Comparison of ENCODE assay signal across 22 cellular contexts in the genomic region with DNA sequence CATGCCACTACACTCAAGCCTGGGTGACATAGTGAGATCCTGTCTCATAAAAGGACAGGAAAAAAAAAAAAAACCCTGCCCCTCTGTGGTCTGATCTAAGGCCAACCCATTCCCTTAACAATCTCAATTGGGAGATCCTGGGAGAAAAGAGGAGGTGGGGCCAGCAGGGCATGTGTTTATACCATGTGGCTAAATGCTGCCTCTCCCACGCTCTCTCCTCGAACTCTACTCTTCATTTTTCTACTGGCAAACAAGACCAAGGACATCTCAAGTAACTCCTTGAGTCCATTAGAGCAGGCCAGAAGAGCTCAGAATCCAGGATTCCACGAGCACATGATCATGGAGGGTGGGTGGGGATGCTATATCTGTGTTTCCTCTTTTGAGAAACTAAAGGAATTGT. TPM values are rescaled to one million over a fixed set of nuclear protein-coding genes. Genes with fewer than 3 reads are reported as not detected.
DNase-seq lines count a peak whose midpoint lies in the region; ATAC-seq and TF ChIP-seq lines count a peak whose summit lies in the region.
"Had no signal": no experiment of that assay in that cellular context is flagged by ENCODE, and none has a peak within 500 bp of the region (broad histone marks: within the 10 kb centered on the region; RNA-seq: fewer than 3 reads in every experiment).

No MANE protein-coding gene starts in this region.

- ATAC-seq in GM23338 = no peak
- ATAC-seq in body of pancreas = peak; percentile 52
- ATAC-seq in left lung = peak; percentile 48
- ATAC-seq in GM21515 (IDR thresholded peaks at IDR 0.05; ENCODE audit: unreplicated experiment) = no peak
- ATAC-seq: GM12878 had no signal

- no peaks in the 10 kb centered on the region for H3K79me2 ChIP-seq in GM23338 (replicated peaks; ENCODE audit: insufficient read depth)
- no peaks in the 10 kb centered on the region for H3K79me2 ChIP-seq in hepatocyte

- H3K4me3 Mint-ChIP-seq in GM23338 (no peak overlapping the region), MCF 10A (ENCODE audit: unreplicated experiment) (no peak overlapping the region)
- H3K4me3 Mint-ChIP-seq: B cell; CD4-positive, CD25-positive, alpha-beta regulatory T cell; CD8-positive, alpha-beta memory T cell had no signal

- H3K36me3 ChIP-seq in GM23338 (ENCODE audit: insufficient read depth) = no peaks in the 10 kb centered on the region
- no peaks in the 10 kb centered on the region for H3K36me3 ChIP-seq in body of pancreas (replicated peaks in 1 of 2; ENCODE audit: insufficient read depth in 1 of 2, low read depth in 2 of 2)
- no peaks in the 10 kb centered on the region for H3K36me3 ChIP-seq in hepatocyte (replicated peaks; ENCODE audit: insufficient read depth, low read depth)
- H3K36me3 ChIP-seq in left lung = no peaks in the 10 kb centered on the region
- H3K36me3 ChIP-seq: BLaER1 had no signal

- H3K27ac ChIP-seq in GM23338 (ENCODE audit: low read depth) = no peak overlapping the region
- H3K27ac ChIP-seq in body of pancreas = no peak overlapping the region
- H3K27ac ChIP-seq in hepatocyte = peak overlapping the region; percentile 53
- no peak overlapping the region for H3K27ac ChIP-seq in left lung
- H3K27ac ChIP-seq: 22Rv1, BLaER1, C4-2B had no signal

- H3K4me3 ChIP-seq in GM23338 (no peak overlapping the region), body of pancreas (no peak overlapping the region), hepatocyte (no peak overlapping the region), left lung (no peak overlapping the region)
- H3K4me3 ChIP-seq: BLaER1, GM12878 had no signal

- no peaks in the 10 kb centered on the region for H3K36me3 Mint-ChIP-seq in GM23338 (ENCODE audit: low read depth)
- H3K36me3 Mint-ChIP-seq in MCF 10A (ENCODE audit: insufficient read depth, unreplicated experiment) = no peaks in the 10 kb centered on the region
- H3K36me3 Mint-ChIP-seq: CD4-positive, CD25-positive, alpha-beta regulatory T cell; CD8-positive, alpha-beta memory T cell had no signal

- TF ChIP-seq CTCF in GM23338 (conservative IDR thresholded peaks at IDR 0.05; ENCODE audit: low read depth in 2 of 2) (no peak), body of pancreas (IDR thresholded peaks at IDR 0.05) (no peak), hepatocyte (IDR thresholded peaks at IDR 0.05; ENCODE audit: poor library complexity) (no peak), left lung (IDR thresholded peaks at IDR 0.05) (no peak), MCF 10A (IDR thresholded peaks at IDR 0.05; ENCODE audit: unreplicated experiment) (no peak)

- H3K9me3 ChIP-seq in body of pancreas (no peaks in the 10 kb centered on the region), hepatocyte (ENCODE audit: low read depth) (no peaks in the 10 kb centered on the region), left lung (no peaks in the 10 kb centered on the region)
- H3K9me3 ChIP-seq: BLaER1 had no signal

- DNase-seq in GM23338 (ENCODE audit: low spot score) = no peak
- peak in 3 of 4 donors; percentile 18 to 56 (median 23) for DNase-seq in body of pancreas
- DNase-seq in hepatocyte (ENCODE audit: low spot score) = no peak
- DNase-seq in left lung = no peak
- no peak for DNase-seq in NCI-H510A (lab: John Stamatoyannopoulos, UW)
- DNase-seq in effector CD4-positive, alpha-beta T cell = no peak
- no peak for DNase-seq in MCF 10A (ENCODE audit: unreplicated experiment)
- DNase-seq: CD4-positive, CD25-positive, alpha-beta regulatory T cell; CD8-positive, alpha-beta memory T cell; DMS 273 treated with DMSO at 0.1 percent for 48 hours; DMS79; EL; GDM1; GOT3; H7; HCEC 1CT had no signal

- H4K20me1 ChIP-seq in GM23338 (replicated peaks; ENCODE audit: insufficient read depth) (no peaks in the 10 kb centered on the region), hepatocyte (ENCODE audit: insufficient read depth, poor library complexity, severe bottlenecking) (no peaks in the 10 kb centered on the region)
- H4K20me1 ChIP-seq: BLaER1 had no signal

- H3K27me3 Mint-ChIP-seq in GM23338 (ENCODE audit: insufficient read depth, low read depth, poor library complexity) (no peaks in the 10 kb centered on the region), MCF 10A (ENCODE audit: insufficient read depth, unreplicated experiment) (no peaks in the 10 kb centered on the region)
- H3K27me3 Mint-ChIP-seq: B cell had no signal

- intact Hi-C loops in body of pancreas (cut with DNase I) = no loop called here
- intact Hi-C loops in left lung (cut with DNase I) = no loop called here
- intact Hi-C loops in MCF 10A (cut with micrococcal nuclease) = no loop called here

- H3K4me2 ChIP-seq in GM23338 (no peak overlapping the region), hepatocyte (no peak overlapping the region)
- H3K4me2 ChIP-seq: BLaER1 had no signal

- H3K27me3 ChIP-seq in GM23338 (ENCODE audit: insufficient read depth) = no peaks in the 10 kb centered on the region
- H3K27me3 ChIP-seq in body of pancreas = no peaks in the 10 kb centered on the region
- no peaks in the 10 kb centered on the region for H3K27me3 ChIP-seq in hepatocyte
- no peaks in the 10 kb centered on the region for H3K27me3 ChIP-seq in left lung
- H3K27me3 ChIP-seq: BLaER1 had no signal

- H3K9me2 ChIP-seq in GM23338 (ENCODE audit: insufficient read depth) (peaks cover 4% of the 10 kb centered on the region; the same call in 1 of the 2 replicates), hepatocyte (replicated peaks; ENCODE audit: insufficient read depth) (no peaks in the 10 kb centered on the region)

- H3K9me3 Mint-ChIP-seq in GM23338 (no peaks in the 10 kb centered on the region), MCF 10A (ENCODE audit: unreplicated experiment) (no peaks in the 10 kb centered on the region)
- H3K9me3 Mint-ChIP-seq: CD4-positive, CD25-positive, alpha-beta regulatory T cell; CD8-positive, alpha-beta memory T cell had no signal

- CTCF ChIA-PET in MCF 10A (lab: Yijun Ruan, JAX) = interaction anchor here (1.9 kb wide), 1 partner anchor 145 kb away, joined by 7 read pairs; no protein-coding TSS in a partner anchor

- 36 to 49% methylated on average over 3 of the region's 3 CpGs for WGBS in body of pancreas, 2 donors
- WGBS in hepatocyte (ENCODE audit: low lambda C conversion rate, missing lambda C conversion rate) = 85% methylated on average over 3 of the region's 3 CpGs

- peak overlapping the region; percentile 93 for H2AFZ ChIP-seq in GM23338
- H2AFZ ChIP-seq in hepatocyte = no peak overlapping the region

- POLR2A ChIA-PET in MCF 10A (lab: Yijun Ruan, JAX) = interaction anchor here (0.6 kb wide), 1 partner anchor 23 kb away, joined by 4 read pairs; no protein-coding TSS in a partner anchor

- peaks cover 15% of the 10 kb centered on the region for H3K4me1 ChIP-seq in GM23338 (ENCODE audit: insufficient read depth)
- peaks cover 24% of the 10 kb centered on the region for H3K4me1 ChIP-seq in body of pancreas
- peaks cover 41% of the 10 kb centered on the region for H3K4me1 ChIP-seq in hepatocyte (ENCODE audit: insufficient read depth)
- no peaks in the 10 kb centered on the region for H3K4me1 ChIP-seq in left lung
- H3K4me1 ChIP-seq: BLaER1 had no signal

- H3K4me1 Mint-ChIP-seq in GM23338 (peaks cover 5% of the 10 kb centered on the region; the same call in 2 of the 3 replicates), MCF 10A (ENCODE audit: insufficient read depth, unreplicated experiment) (no peaks in the 10 kb centered on the region)
- H3K4me1 Mint-ChIP-seq: B cell; CD4-positive, CD25-positive, alpha-beta regulatory T cell; CD8-positive, alpha-beta memory T cell had no signal

- H3F3A ChIP-seq in GM23338 (replicated peaks; ENCODE audit: low read depth) = no peaks in the 10 kb centered on the region

- BruUV-seq in MCF 10A (replicated peaks; lab: Mats Ljungman, UMichigan) = no TSS peak

- H3K27ac Mint-ChIP-seq in GM23338 (no peak overlapping the region), MCF 10A (ENCODE audit: low read depth, unreplicated experiment) (no peak overlapping the region)
- H3K27ac Mint-ChIP-seq: B cell; CD4-positive, CD25-positive, alpha-beta regulatory T cell; CD8-positive, alpha-beta memory T cell had no signal

- no peak for TF ChIP-seq POLR2A in body of pancreas (IDR thresholded peaks at IDR 0.05)

TF ChIP-seq in GM23338, 12 proteins besides CTCF, POLR2A, EP300 and RAD21 (continues in another document):
- TF ChIP-seq CREB1 (CRISPR knock-in tag; IDR thresholded peaks at IDR 0.05; ENCODE audit: low read depth) (no peak), EZH2 (IDR thresholded peaks at IDR 0.05; ENCODE audit: low read depth, unreplicated experiment) (no peak), STAT1 (IDR thresholded peaks at IDR 0.05; ENCODE audit: unreplicated experiment) (no peak), NANOG (IDR thresholded peaks at IDR 0.05; ENCODE audit: borderline replicate concordance) (no peak)

RNA-seq across cellular contexts. Expression of a gene that starts 16.7 kb away (rescaled TPM):
- total RNA-seq in GM23338 (2014; rRNA removed; shearing (Covaris generic)) = 60.5 and 72.3 TPM in 2 replicates
- polyA plus RNA-seq in GM23338 (2016; fragmentation: Nextera tagmentation; extraction: Ambion mirVana) (36.2 and 40.7 TPM in 2 replicates), hepatocyte (104 and 122 TPM in 2 replicates)
- total RNA-seq in body of pancreas (100 to 1,000 TPM; 105 to 108 TPM), hepatocyte (139 and 140 TPM in 2 replicates), left lung (100 to 1,000 TPM; 109 to 159 TPM), MCF 10A (2022) (75.1 and 108 TPM in 2 replicates)

Comparison
In these comparisons a context has a peak if more than half of its experiments do, and no peak if none do; other contexts are left out.
1. ATAC-seq: peak in body of pancreas (single experiment) and left lung (single experiment); none in GM23338 (single experiment) and GM21515 (single experiment).
2. DNase-seq: peak in body of pancreas (3 of 4); none in GM23338 (single experiment), hepatocyte (single experiment), left lung (0 of 2), NCI-H510A (single experiment), effector CD4-positive, alpha-beta T cell (single experiment) and MCF 10A (single experiment).